Comparison of ENCODE assay signal across 9 cellular contexts in the genomic region with DNA sequence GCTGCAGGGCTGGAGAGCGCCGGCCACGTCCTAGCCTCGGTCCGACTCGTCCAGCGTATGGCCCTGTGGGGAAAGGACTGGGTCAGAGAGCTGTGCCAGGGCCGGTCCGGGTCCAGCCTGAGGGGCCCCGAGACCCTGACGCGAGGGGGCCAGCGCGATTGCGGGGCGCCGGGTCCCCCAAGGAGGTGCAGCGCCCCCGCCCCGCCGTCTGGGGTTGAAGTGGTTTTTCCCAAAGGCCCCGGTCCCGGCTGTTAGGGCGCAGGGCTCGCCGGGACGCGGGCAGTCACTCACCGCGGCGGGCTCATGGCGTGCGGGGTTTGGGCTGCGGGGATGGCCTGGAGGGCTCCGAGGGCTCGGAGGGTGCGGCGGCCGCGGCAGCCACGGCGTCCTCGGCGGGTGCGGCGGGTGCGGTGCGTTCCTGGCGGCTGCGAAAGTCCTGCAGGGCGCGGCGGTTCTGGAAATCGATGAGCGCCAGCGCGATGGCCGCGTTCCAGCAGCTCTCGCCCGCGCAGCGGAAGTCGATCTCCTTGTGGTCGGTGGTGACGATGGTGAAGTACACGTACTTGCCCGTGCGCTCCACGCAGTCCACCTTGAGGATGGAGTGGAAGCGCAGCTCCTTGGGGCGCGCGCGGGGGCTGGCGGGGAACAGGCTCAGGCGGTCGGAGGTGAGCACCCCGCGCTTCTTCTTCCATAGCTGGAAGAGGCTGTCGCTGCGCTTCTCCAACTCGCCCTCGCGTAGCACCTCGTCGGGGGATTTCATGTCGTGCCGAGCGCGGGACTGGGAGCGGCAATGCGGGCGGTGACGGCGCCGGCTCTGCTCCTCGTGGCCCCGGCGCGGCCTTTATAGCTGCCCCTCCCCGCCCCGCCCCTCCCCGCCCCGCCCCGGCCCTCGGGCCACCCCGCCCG. TPM values are rescaled to one million over a fixed set of nuclear protein-coding genes. Genes with fewer than 3 reads are reported as not detected.
A peak's percentile ranks its signal among the peaks of the same experiment; 100 is the strongest.
DNase-seq lines count a peak whose midpoint lies in the region; ATAC-seq, FAIRE-seq and TF ChIP-seq lines count a peak whose summit lies in the region.
"Had no signal": no experiment of that assay in that cellular context is flagged by ENCODE, and none has a peak within 500 bp of the region (broad histone marks: within the 10 kb centered on the region; RNA-seq: fewer than 3 reads in every experiment).

PHLDA2 (minus strand) TSS at position 816 of the 906 bp plus-strand sequence; CDS start at position 760, 56 bp downstream.

- intact Hi-C loops in heart left ventricle (cut with DNase I): no loop called here
- intact Hi-C loops in prostate gland (cut with DNase I): no loop called here

- peaks cover 7 to 43% (median 25%) of the 10 kb centered on the region in 9 donors for H3K27me3 ChIP-seq in heart left ventricle
- H3K27me3 ChIP-seq in prostate gland (replicated peaks; ENCODE audit: insufficient read depth): no peaks in the 10 kb centered on the region

- H3K27ac Mint-ChIP-seq in activated naive CD4-positive, alpha-beta T cell treated with anti-CD3 and anti-CD28 coated beads, Interleukin-2, amount 50 U/mL, for 24 hours: peak within 1 kb of the TSS; percentile 70

- no peak for TF ChIP-seq CTCF in heart left ventricle (IDR thresholded peaks at IDR 0.05)
- TF ChIP-seq CTCF in prostate gland (IDR thresholded peaks at IDR 0.05): peak in 2 of 4 experiments; percentile 24 to 33

- ATAC-seq in heart left ventricle: peak in 2 of 4 donors; percentile 6 to 32
- no peak for ATAC-seq in HG02938 (IDR thresholded peaks at IDR 0.05; ENCODE audit: unreplicated experiment)
- ATAC-seq in GM18858 (IDR thresholded peaks at IDR 0.05; ENCODE audit: unreplicated experiment): no peak

- H3K36me3 Mint-ChIP-seq in activated naive CD4-positive, alpha-beta T cell treated with anti-CD3 and anti-CD28 coated beads, Interleukin-2, amount 50 U/mL, for 24 hours: no peaks in the 10 kb centered on the region

- no peak for TF ChIP-seq POLR2A in heart left ventricle (IDR thresholded peaks at IDR 0.05)
- TF ChIP-seq POLR2A in prostate gland (IDR thresholded peaks at IDR 0.05): peak; percentile 73

- WGBS in heart left ventricle, 4 donors: 2 to 4% (median 2%) methylated on average over 47 to 109 of the region's 109 CpGs
- WGBS in prostate gland: under 1% methylated on average over 82 of the region's 109 CpGs

- H3K27ac ChIP-seq in heart left ventricle: peak within 1 kb of the TSS in 2 of 12 donors; percentile 40 to 73
- peak within 1 kb of the TSS; percentile 84 to 88 for H3K27ac ChIP-seq in prostate gland

- DNase-seq in SIG-M5 treated with dmso at 0.1 percent for 504 hours (lab: John Stamatoyannopoulos, UW; ENCODE audit: unreplicated experiment) (peak; percentile 26), SIG-M5 (lab: John Stamatoyannopoulos, UW) (no peak), RCC 7860 (ENCODE audit: low spot score) (peak; percentile 58), heart left ventricle (peak in 4 of 5 donors; percentile 54 to 75 (median 60)), prostate gland (ENCODE audit: low spot score) (no peak)

- peaks cover 15% of the 10 kb centered on the region for H3K4me1 Mint-ChIP-seq in activated naive CD4-positive, alpha-beta T cell treated with anti-CD3 and anti-CD28 coated beads, Interleukin-2, amount 50 U/mL, for 24 hours

- FAIRE-seq in RCC 7860 (lab: Jason Lieb, UNC): no peak
- FAIRE-seq: G401.6 had no signal

- no peaks in the 10 kb centered on the region for H3K9me3 Mint-ChIP-seq in activated naive CD4-positive, alpha-beta T cell treated with anti-CD3 and anti-CD28 coated beads, Interleukin-2, amount 50 U/mL, for 24 hours

- H3K9me3 ChIP-seq in heart left ventricle (no peaks in the 10 kb centered on the region), prostate gland (no peaks in the 10 kb centered on the region)

- peak within 1 kb of the TSS; percentile 36 to 65 (median 50) for H3K4me3 ChIP-seq in heart left ventricle
- peak within 1 kb of the TSS; percentile 52 to 56 for H3K4me3 ChIP-seq in prostate gland

- H3K4me1 ChIP-seq in heart left ventricle (peaks cover 4 to 44% (median 17%) of the 10 kb centered on the region in 12 donors), prostate gland (replicated peaks) (no peaks in the 10 kb centered on the region)

- H3K27me3 Mint-ChIP-seq in activated naive CD4-positive, alpha-beta T cell treated with anti-CD3 and anti-CD28 coated beads, Interleukin-2, amount 50 U/mL, for 24 hours: peaks cover 5% of the 10 kb centered on the region

- peak within 1 kb of the TSS; percentile 86 for H3K4me3 Mint-ChIP-seq in activated naive CD4-positive, alpha-beta T cell treated with anti-CD3 and anti-CD28 coated beads, Interleukin-2, amount 50 U/mL, for 24 hours

- H3K36me3 ChIP-seq in heart left ventricle (no peaks in the 10 kb centered on the region), prostate gland (no peaks in the 10 kb centered on the region)

RNA-seq across cellular contexts. Expression of gene PHLDA2, which starts in this region (rescaled TPM):
- total RNA-seq in heart left ventricle: 1 to 10 TPM in 3 of 9 donors, under 1 TPM in 4, not detected in 2; 0.40 to 3.2 (median 0.93) TPM
- 1 to 10 TPM; 1.5 to 9.2 TPM for polyA plus RNA-seq in heart left ventricle
- 10 to 100 TPM; 12.4 to 20.4 TPM for total RNA-seq in prostate gland

Comparison
In these comparisons a context has a peak if more than half of its experiments do, and no peak if none do; other contexts are left out.
1. DNase-seq: peak in SIG-M5 treated with dmso at 0.1 percent for 504 hours (single experiment), RCC 7860 (single experiment) and heart left ventricle (4 of 5); none in SIG-M5 (single experiment) and prostate gland (single experiment).